ENCODE assay signal across 16 cellular contexts in the genomic region with DNA sequence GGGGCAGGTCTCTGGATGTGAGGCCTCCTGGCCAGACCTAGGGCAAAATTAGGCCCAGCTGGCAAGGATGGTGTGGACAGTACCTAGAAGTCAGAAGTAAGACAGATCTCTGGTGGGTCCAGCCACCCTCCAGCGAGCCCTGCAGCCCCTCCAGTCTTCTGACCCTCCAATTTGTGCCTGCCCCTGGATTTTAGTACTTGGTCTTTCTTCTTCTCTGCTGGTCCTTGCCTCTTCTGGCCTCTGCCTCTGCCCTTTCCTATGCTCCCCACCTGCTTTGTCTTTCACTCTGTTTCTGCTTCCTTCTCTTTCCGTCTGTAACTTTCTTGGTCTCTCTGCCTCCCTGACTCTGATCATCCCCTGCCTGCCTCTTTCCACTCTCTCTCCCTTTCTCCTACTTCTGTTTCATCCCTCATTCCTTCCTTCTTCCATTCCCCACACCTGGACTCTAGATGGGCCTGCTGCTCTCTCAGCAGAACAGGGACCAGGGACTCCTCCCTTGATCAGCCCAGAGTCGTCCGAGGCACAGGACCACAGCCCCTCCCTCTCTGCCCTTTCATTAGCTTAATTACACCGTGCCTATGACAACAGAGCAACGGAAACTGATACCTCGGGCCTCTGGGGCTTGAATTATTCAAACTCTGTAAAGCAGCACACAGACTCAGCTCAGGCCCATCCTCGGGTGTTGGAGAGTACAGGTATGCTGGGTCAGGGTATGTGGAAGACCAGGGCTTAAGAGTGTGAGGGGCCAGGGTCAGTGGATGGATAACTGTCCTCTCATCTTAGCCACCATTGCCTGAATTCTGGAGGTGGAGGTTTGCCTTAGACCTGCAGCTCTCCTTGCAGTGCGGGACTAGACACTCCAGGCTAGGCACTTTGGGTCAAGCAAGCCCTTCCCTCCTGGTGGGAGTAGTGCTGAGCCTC. TPM values are rescaled to one million over a fixed set of nuclear protein-coding genes. Genes with fewer than 3 reads are reported as not detected.
DNase-seq lines count a peak whose midpoint lies in the region; ATAC-seq, FAIRE-seq and TF ChIP-seq lines count a peak whose summit lies in the region.
"Had no signal": no experiment of that assay in that cellular context is flagged by ENCODE, and none has a peak within 500 bp of the region (broad histone marks: within the 10 kb centered on the region; RNA-seq: fewer than 3 reads in every experiment).

Gene CHRNA10 (minus strand): TSS at position 51 of the 921 bp plus-strand sequence. CDS start 72 bp downstream, outside the sequence.

- H3K36me3 Mint-ChIP-seq in CD8-positive, alpha-beta T cell: peaks cover 88% of the 10 kb centered on the region
- H3K36me3 Mint-ChIP-seq in glutamatergic neuron (ENCODE audit: unreplicated experiment): no peaks in the 10 kb centered on the region

- H3K27ac Mint-ChIP-seq in CD8-positive, alpha-beta T cell: peak within 1 kb of the TSS; percentile 55
- H3K27ac Mint-ChIP-seq in glutamatergic neuron (ENCODE audit: unreplicated experiment): peak within 1 kb of the TSS; percentile 6

- H4K20me1 ChIP-seq in HepG2 (ENCODE audit: insufficient read depth, low read length): no peaks in the 10 kb centered on the region; the same call in 1 of the 2 replicates

- in situ Hi-C loops in HepG2 (cut with HindIII; ENCODE audit: extremely low pct_ligation_motif_present, low pct_unique_long_range_greater_than_20kb): no loop called here

- no peak for TF ChIP-seq POLR2A in HepG2 (IDR thresholded peaks at IDR 0.05; ENCODE audit: insufficient read depth in 1 of 2, low read depth in 2 of 2, low read length in 2 of 2)

- no peak within 1 kb of the TSS for H3K4me3 Mint-ChIP-seq in CD8-positive, alpha-beta T cell
- no peak within 1 kb of the TSS for H3K4me3 Mint-ChIP-seq in glutamatergic neuron (ENCODE audit: unreplicated experiment)

- POLR2A ChIA-PET in CD8-positive, alpha-beta T cell (lab: Charles Lee): no interaction called here
- POLR2A ChIA-PET in HepG2 (lab: Yijun Ruan, JAX): no interaction called here

- H3K27ac ChIP-seq in CD8-positive, alpha-beta T cell (ENCODE audit: low read depth, low read length): no peak within 1 kb of the TSS
- no peak within 1 kb of the TSS for H3K27ac ChIP-seq in HepG2 (ENCODE audit: extremely low read length, insufficient read depth, low read length)
- H3K27ac ChIP-seq: stomach had no signal

- ATAC-seq in CD8-positive, alpha-beta T cell: no peak
- no peak for ATAC-seq in HepG2

- no peaks in the 10 kb centered on the region for H3K4me1 Mint-ChIP-seq in CD8-positive, alpha-beta T cell (ENCODE audit: low read depth)
- H3K4me1 Mint-ChIP-seq in glutamatergic neuron (ENCODE audit: low read depth, unreplicated experiment): peaks cover 4% of the 10 kb centered on the region

- no peak within 1 kb of the TSS for H2AFZ ChIP-seq in HepG2 (ENCODE audit: low read length)

- FAIRE-seq in HepG2 (lab: Jason Lieb, UNC) (no peak), HTR-8/SVneo (lab: Jason Lieb, UNC) (no peak)
- FAIRE-seq: GM12891 had no signal

- no peak within 1 kb of the TSS for H3K4me2 ChIP-seq in HepG2 (ENCODE audit: low read depth, low read length)

- H3K9me3 Mint-ChIP-seq in CD8-positive, alpha-beta T cell: no peaks in the 10 kb centered on the region
- peaks cover 3% of the 10 kb centered on the region for H3K9me3 Mint-ChIP-seq in glutamatergic neuron (ENCODE audit: unreplicated experiment)

- peak; percentile 35 for DNase-seq in NCI-H82 (lab: John Stamatoyannopoulos, UW)
- DNase-seq in NCI-H82 treated with DMSO at 0.1 percent for 48 hours (lab: John Stamatoyannopoulos, UW; ENCODE audit: unreplicated experiment): no peak
- no peak for DNase-seq in CD8-positive, alpha-beta T cell
- peak; percentile 14 for DNase-seq in NCI-H69 (lab: John Stamatoyannopoulos, UW)
- no peak for DNase-seq in glutamatergic neuron
- no peak for DNase-seq in SKM-1 (lab: John Stamatoyannopoulos, UW; ENCODE audit: unreplicated experiment)
- DNase-seq in HepG2 (ENCODE audit: low spot score): no peak
- DNase-seq in HTR-8/SVneo (ENCODE audit: insufficient read length, low spot score): no peak
- DNase-seq: amygdala; EL; NCI-H226; retina; stimulated activated CD4-positive, alpha-beta T cell treated with anti-CD3 and anti-CD28 coated beads, Interleukin-4, amount 100 ng/mL, for 4 hours; stomach; T1000 had no signal

- no peak for TF ChIP-seq RAD21 in HepG2 (CRISPR knock-in tag; IDR thresholded peaks at IDR 0.05)

- TF ChIP-seq CTCF in CD8-positive, alpha-beta T cell (IDR thresholded peaks at IDR 0.05): no peak
- TF ChIP-seq CTCF in glutamatergic neuron (IDR thresholded peaks at IDR 0.05; ENCODE audit: partially characterized antibody, unreplicated experiment): no peak
- no peak for TF ChIP-seq CTCF in HepG2 (CRISPR knock-in tag; IDR thresholded peaks at IDR 0.05)

- H3K36me3 ChIP-seq in CD8-positive, alpha-beta T cell (ENCODE audit: insufficient read depth, low read length): peaks cover 37% of the 10 kb centered on the region
- peaks cover 16 to 34% of the 10 kb centered on the region in 2 experiments for H3K36me3 ChIP-seq in HepG2 (replicated peaks in 1 of 2; ENCODE audit: control insufficient read depth in 1 of 2, insufficient read depth in 2 of 2, low read length in 2 of 2)

- no peak for TF ChIP-seq EP300 in HepG2 (IDR thresholded peaks at IDR 0.05; ENCODE audit: low read depth in 2 of 2, low read length in 2 of 2)
- no peak for TF ChIP-seq EP300 in HepG2 (CRISPR knock-in tag; IDR thresholded peaks at IDR 0.05; ENCODE audit: borderline replicate concordance)

- no peak within 1 kb of the TSS for H3K9ac ChIP-seq in HepG2 (ENCODE audit: insufficient read depth, low read depth, low read length)

- CTCF ChIA-PET in CD8-positive, alpha-beta T cell (lab: Charles Lee): no interaction called here
- CTCF ChIA-PET in HepG2 (lab: Yijun Ruan, JAX; ENCODE audit: low intra/inter-chr PET ratio, low total read pairs): no interaction called here

- WGBS in HepG2 (ENCODE audit: low lambda C conversion rate): 92% methylated on average over 8 of the region's 9 CpGs

- no peaks in the 10 kb centered on the region for H3K27me3 ChIP-seq in CD8-positive, alpha-beta T cell (ENCODE audit: insufficient read depth, low read length)
- H3K27me3 ChIP-seq in HepG2 (ENCODE audit: control insufficient read depth in 1 of 2, insufficient read depth in 2 of 2, low read length in 2 of 2): no peaks in the 10 kb centered on the region
- H3K27me3 ChIP-seq: stomach had no signal

- BruUV-seq in HepG2 (replicated peaks; lab: Mats Ljungman, UMichigan): no TSS peak

- no peak within 1 kb of the TSS for H3K4me3 ChIP-seq in CD8-positive, alpha-beta T cell (ENCODE audit: low read depth, low read length)
- H3K4me3 ChIP-seq in HepG2 (replicated peaks in 1 of 3; ENCODE audit: insufficient read depth in 1 of 3, low read depth in 2 of 3, low read length in 3 of 3): no peak within 1 kb of the TSS
- H3K4me3 ChIP-seq: stomach had no signal

- H3K27me3 Mint-ChIP-seq in CD8-positive, alpha-beta T cell (ENCODE audit: low read depth): no peaks in the 10 kb centered on the region
- H3K27me3 Mint-ChIP-seq in glutamatergic neuron (ENCODE audit: unreplicated experiment): peaks cover 9% of the 10 kb centered on the region

- no peaks in the 10 kb centered on the region for H3K79me2 ChIP-seq in HepG2 (ENCODE audit: insufficient read depth, low read length)

- no peaks in the 10 kb centered on the region for H3K9me3 ChIP-seq in CD8-positive, alpha-beta T cell (ENCODE audit: low read length)
- H3K9me3 ChIP-seq in HepG2 (ENCODE audit: low read length): no peaks in the 10 kb centered on the region
- H3K9me3 ChIP-seq: stomach had no signal

- intact Hi-C loops in CD8-positive, alpha-beta T cell (cut with DNase I, micrococcal nuclease): no loop called here
- intact Hi-C loops in HepG2 (cut with micrococcal nuclease; ENCODE audit: unreplicated experiment): no loop called here

- no peaks in the 10 kb centered on the region for H3K4me1 ChIP-seq in CD8-positive, alpha-beta T cell (ENCODE audit: insufficient read depth, low read length)
- no peaks in the 10 kb centered on the region for H3K4me1 ChIP-seq in HepG2 (ENCODE audit: insufficient read depth, low read length)
- H3K4me1 ChIP-seq: stomach had no signal

TF ChIP-seq in HepG2, 621 proteins besides CTCF, POLR2A, EP300 and RAD21 (continues in another document):
- no peak for TF ChIP-seq RFX1 (IDR thresholded peaks at IDR 0.05)

RNA-seq across cellular contexts. Expression of gene CHRNA10, which starts in this region (rescaled TPM):
- under 1 TPM; 0.33 to 0.41 TPM for total RNA-seq in CD8-positive, alpha-beta T cell
- total RNA-seq in glutamatergic neuron (ENCODE audit: unreplicated experiment) (0.91 TPM), HepG2 (2016; rRNA removed; fragmentation: Illumina TruSeq; extraction: Trizol) (0.27 and 0.71 TPM in 2 replicates)
- 0.30 and 0.44 TPM in 2 replicates for total RNA-seq in HepG2 (2016; cell fraction: cytosol; rRNA removed; fragmentation: Illumina TruSeq; extraction: Trizol; ENCODE audit: low read depth)
- 0.16 and 0.50 TPM in 2 replicates for total RNA-seq in HepG2 (2016; cell fraction: insoluble cytoplasmic fraction; rRNA removed; fragmentation: Illumina TruSeq; extraction: Trizol)
- total RNA-seq in HepG2 (2016; cell fraction: membrane; rRNA removed; fragmentation: Illumina TruSeq; extraction: Trizol): 0.34 and 0.68 TPM in 2 replicates
- 1.5 TPM in 2 replicates for total RNA-seq in HepG2 (2016; cell fraction: nucleus; rRNA removed; fragmentation: Illumina TruSeq; extraction: Trizol)
- polyA plus RNA-seq in HepG2 (2011; rRNA removed): 0.44 and 0.53 TPM in 2 replicates
- 0.19 and 0.27 TPM in 2 replicates for polyA plus RNA-seq in HepG2 (2011; cell fraction: cytosol; rRNA removed)
- polyA plus RNA-seq in HepG2 (2011; cell fraction: nucleus; rRNA removed): 2.7 and 3.7 TPM in 2 replicates
- 0.17 and 0.55 TPM in 2 replicates for polyA plus RNA-seq in HepG2 (2012)
- polyA plus RNA-seq in HepG2 (2016; cell fraction: cytosol; fragmentation: Illumina TruSeq; extraction: Trizol; ENCODE audit: low read depth): 0.38 and 0.52 TPM in 2 replicates
- 0.15 TPM in 1 of 2 replicates, not detected in the other for polyA plus RNA-seq in HepG2 (2016; cell fraction: insoluble cytoplasmic fraction; fragmentation: Illumina TruSeq; extraction: Trizol; ENCODE audit: low read depth)
- 0.33 and 0.40 TPM in 2 replicates for polyA plus RNA-seq in HepG2 (2016; cell fraction: membrane; fragmentation: Illumina TruSeq; extraction: Trizol; ENCODE audit: low read depth)
- 1.9 and 2.6 TPM in 2 replicates for polyA plus RNA-seq in HepG2 (2016; cell fraction: nucleus; fragmentation: Illumina TruSeq; extraction: Trizol; ENCODE audit: insufficient read depth, low read depth)
- 2.7 and 7.7 TPM in 2 replicates for polyA minus RNA-seq in HepG2 (2011; rRNA and poly(A)+ RNA removed; ENCODE audit: low replicate concordance)
- not detected in 2 replicates for polyA minus RNA-seq in HepG2 (2011; cell fraction: cytosol; rRNA and poly(A)+ RNA removed)
- polyA minus RNA-seq in HepG2 (2011; cell fraction: nucleus; rRNA and poly(A)+ RNA removed): 1.9 and 3.6 TPM in 2 replicates

Comparison
In these comparisons a context has a peak if more than half of its experiments do, and no peak if none do; other contexts are left out.
1. DNase-seq: peak in NCI-H82 (single experiment) and NCI-H69 (single experiment); none in NCI-H82 treated with DMSO at 0.1 percent for 48 hours (single experiment), CD8-positive, alpha-beta T cell (0 of 7), glutamatergic neuron (single experiment), SKM-1 (single experiment), HepG2 (single experiment) and HTR-8/SVneo (single experiment).